ENCODE assay signal across 33 cellular contexts in the genomic region with DNA sequence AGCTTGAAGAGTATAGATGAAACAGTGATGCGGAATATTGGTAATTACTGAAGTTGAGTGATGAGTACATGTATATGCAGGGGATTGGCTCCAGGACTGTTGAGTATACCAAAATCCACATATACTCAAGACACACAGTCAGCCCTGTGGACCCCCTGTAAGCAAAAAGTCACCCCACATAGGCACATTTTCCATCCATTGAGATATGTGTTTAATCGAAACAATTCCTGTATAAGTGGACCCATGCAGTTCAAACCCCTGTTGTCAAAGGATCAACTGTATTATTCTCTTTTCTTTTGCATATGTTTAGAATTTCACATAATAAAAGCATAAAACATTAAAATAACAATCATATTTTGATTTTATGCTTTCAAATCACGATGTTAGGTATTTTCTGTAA. TPM values are rescaled to one million over a fixed set of nuclear protein-coding genes. Genes with fewer than 3 reads are reported as not detected.
"Had no signal": no experiment of that assay in that cellular context is flagged by ENCODE, and none has a peak within 500 bp of the region (broad histone marks: within the 10 kb centered on the region; RNA-seq: fewer than 3 reads in every experiment).

No MANE protein-coding gene starts in this region.

- H3K27ac ChIP-seq: adrenal gland, body of pancreas, brain microvascular endothelial cell, breast epithelium had no signal

- H3K27me3 ChIP-seq: adrenal gland, body of pancreas, brain microvascular endothelial cell, breast epithelium had no signal

- H3K4me3 ChIP-seq: adrenal gland, body of pancreas, breast epithelium had no signal

- ATAC-seq: activated CD8-positive, alpha-beta T cell treated with anti-CD3 and anti-CD28 coated beads for 36 hours; activated naive CD4-positive, alpha-beta T cell treated with anti-CD3 and anti-CD28 coated beads, Interleukin-2, amount 50 U/mL, for 72 hours; activated T-cell treated with anti-CD3 and anti-CD28 coated beads, Interleukin-2, amount 50 U/mL, for 4 hours; activated T-cell treated with anti-CD3 and anti-CD28 coated beads, Interleukin-2, amount 50 U/mL, for 72 hours; activated T-helper 17 cell treated with anti-CD3 and anti-CD28 coated beads, Interleukin-2, amount 50 U/mL, for 72 hours; body of pancreas had no signal

- H3K36me3 ChIP-seq: adrenal gland, brain microvascular endothelial cell, breast epithelium had no signal

- DNase-seq: activated B cell treated with CpG ODN at 0.5 μM for 24 hours; activated CD4-positive, alpha-beta memory T cell treated with anti-CD3 and anti-CD28 coated beads for 36 hours; activated CD4-positive, alpha-beta T cell treated with anti-CD3 and anti-CD28 coated beads for 4 hours; activated CD4-positive, alpha-beta T cell treated with anti-CD3 and anti-CD28 coated beads, Interleukin-2, amount 10 ng/mL, durations not matched to agents 24 days and 14 days; activated CD4-positive, alpha-beta T cell treated with anti-CD3 and anti-CD28 coated beads, Interleukin-2, amount 50 U/mL, for 1 hour; activated CD4-positive, alpha-beta T cell treated with anti-CD3 and anti-CD28 coated beads, Interleukin-2, amount 50 U/mL, for 4 hours; activated CD4-positive, CD25-positive, alpha-beta regulatory T cell treated with anti-CD3 and anti-CD28 coated beads, Interleukin-2, amount 50 U/mL, for 72 hours; activated CD8-positive, alpha-beta memory T cell treated with anti-CD3 and anti-CD28 coated beads, Interleukin-2, amount 50 U/mL, for 4 hours; activated CD8-positive, alpha-beta T cell treated with anti-CD3 and anti-CD28 coated beads for 36 hours; activated effector memory CD4-positive, alpha-beta T cell treated with anti-CD3 and anti-CD28 coated beads, Interleukin-2, amount 50 U/mL, for 16 hours; activated gamma-delta T cell treated with Interleukin-2 at 50 U/mL for 16 hours; activated naive CD4-positive, alpha-beta T cell; activated naive CD4-positive, alpha-beta T cell treated with anti-CD3 and anti-CD28 coated beads for 36 hours; activated naive CD4-positive, alpha-beta T cell treated with anti-CD3 and anti-CD28 coated beads, Interleukin-2, amount 50 U/mL, for 16 hours; activated naive CD8-positive, alpha-beta T cell treated with anti-CD3 and anti-CD28 coated beads for 36 hours; activated T-cell treated with anti-CD3 and anti-CD28 coated beads for 4 hours; activated T-cell treated with anti-CD3 and anti-CD28 coated beads, Interleukin-2, amount 50 U/mL, for 1 hour; activated T-cell treated with anti-CD3 and anti-CD28 coated beads, Interleukin-2, amount 50 U/mL, for 4 hours; activated T-cell treated with anti-CD3 and anti-CD28 coated beads, Interleukin-2, amount 50 U/mL, for 72 hours; adrenal gland; amniotic stem cell; aorta; body of pancreas; brain microvascular endothelial cell; cerebellar nuclear complex; T-helper 1 cell; T-helper 2 cell; T-helper 9 cell had no signal

- H3K4me1 ChIP-seq: adrenal gland, breast epithelium had no signal

- H3K9me3 ChIP-seq: adrenal gland, body of pancreas, breast epithelium had no signal

RNA-seq across cellular contexts. Expression of gene FILIP1, which starts 32.1 kb away (rescaled TPM):
- total RNA-seq: activated B cell treated with CpG ODN at 0.5 μM for 24 hours; activated CD4-positive, alpha-beta memory T cell treated with anti-CD3 and anti-CD28 coated beads for 36 hours; activated CD4-positive, alpha-beta T cell treated with anti-CD3 and anti-CD28 coated beads, Interleukin-2, amount 10 ng/mL, durations not matched to agents 24 days and 14 days; activated CD8-positive, alpha-beta memory T cell treated with anti-CD3 and anti-CD28 coated beads for 36 hours; activated naive CD4-positive, alpha-beta T cell treated with anti-CD3 and anti-CD28 coated beads for 36 hours; activated naive CD4-positive, alpha-beta T cell treated with anti-CD3 and anti-CD28 coated beads, Interleukin-2, amount 50 U/mL, for 72 hours; activated naive CD8-positive, alpha-beta T cell treated with anti-CD3 and anti-CD28 coated beads for 36 hours; activated T-helper 1 cell treated with anti-CD3 and anti-CD28 coated beads, Interleukin-12 subunit alpha, Interleukin-12 subunit beta, Interleukin-2, Interleukin-4 antibody, amounts not matched to agents 30 ng/mL and 10 ng/mL and 1 ng/mL, durations not matched to agents 14 hours and 24 hours and 36 hours; activated T-helper 17 cell treated with anti-CD3 and anti-CD28 coated beads, Interleukin-2, amount 50 U/mL, for 72 hours had no signal
